Comparison of ENCODE assay signal across 26 cellular contexts in genomic region chr22:48686694-48687302, GRCh38.
"Had no signal": no experiment of that assay in that cellular context is flagged by ENCODE, and none has a peak within 500 bp of the region (broad histone marks: within the 10 kb centered on the region; RNA-seq: fewer than 3 reads in every experiment).

No MANE protein-coding gene starts in this region.

- H3K4me3 Mint-ChIP-seq: dendritic cell treated with granulocyte-macrophage colony-stimulating factor and Interleukin-4, amounts not matched to agents 40 ng/mL and 50 ng/mL, for 4 days; effector memory CD8-positive, alpha-beta T cell; endodermal cell had no signal

- ATAC-seq: effector memory CD8-positive, alpha-beta T cell; esophagus mucosa; gastrocnemius medialis; heart right ventricle; left cardiac atrium; left lung; left ventricle myocardium superior; lower lobe of right lung had no signal

- H3K9me3 Mint-ChIP-seq: endodermal cell had no signal

- H3K27ac ChIP-seq: colonic mucosa, epithelial cell of prostate, esophagus squamous epithelium, gastrocnemius medialis, heart right ventricle, left lung, lower lobe of right lung had no signal

- H3K4me1 Mint-ChIP-seq: endodermal cell had no signal

- H3K9me3 ChIP-seq: colonic mucosa, esophagus squamous epithelium, gastrocnemius medialis, heart right ventricle, left lung, lower lobe of right lung had no signal

- H3K27me3 Mint-ChIP-seq: dendritic cell treated with granulocyte-macrophage colony-stimulating factor and Interleukin-4, amounts not matched to agents 40 ng/mL and 50 ng/mL, for 4 days had no signal

- DNase-seq: colonic mucosa; cortex of kidney; effector CD8-positive, alpha-beta T cell; effector memory CD8-positive, alpha-beta T cell; endodermal cell; erythroblast; esophagus squamous epithelium; foreskin fibroblast; foreskin melanocyte; gastrocnemius medialis; glutamatergic neuron; head of caudate nucleus; heart right ventricle; hippocampal formation; left cardiac atrium; lower lobe of right lung; mesenchymal stem cell; midbrain had no signal

- H3K27ac Mint-ChIP-seq: dendritic cell treated with granulocyte-macrophage colony-stimulating factor and Interleukin-4, amounts not matched to agents 40 ng/mL and 50 ng/mL, for 4 days; effector memory CD8-positive, alpha-beta T cell had no signal

- FAIRE-seq: endometrium, islet of Langerhans, keratinocyte had no signal

- H3K36me3 ChIP-seq: colonic mucosa, esophagus squamous epithelium, gastrocnemius medialis, heart right ventricle, left lung, lower lobe of right lung had no signal

- H3K4me1 ChIP-seq: colonic mucosa, esophagus squamous epithelium, gastrocnemius medialis, heart right ventricle, left lung, lower lobe of right lung had no signal

- H3K4me3 ChIP-seq: colonic mucosa, esophagus squamous epithelium, gastrocnemius medialis, heart right ventricle, left lung, lower lobe of right lung had no signal

- H3K27me3 ChIP-seq: colonic mucosa, esophagus squamous epithelium, gastrocnemius medialis, left lung had no signal
